ENCODE assay signal across 8 cellular contexts in the genomic region with DNA sequence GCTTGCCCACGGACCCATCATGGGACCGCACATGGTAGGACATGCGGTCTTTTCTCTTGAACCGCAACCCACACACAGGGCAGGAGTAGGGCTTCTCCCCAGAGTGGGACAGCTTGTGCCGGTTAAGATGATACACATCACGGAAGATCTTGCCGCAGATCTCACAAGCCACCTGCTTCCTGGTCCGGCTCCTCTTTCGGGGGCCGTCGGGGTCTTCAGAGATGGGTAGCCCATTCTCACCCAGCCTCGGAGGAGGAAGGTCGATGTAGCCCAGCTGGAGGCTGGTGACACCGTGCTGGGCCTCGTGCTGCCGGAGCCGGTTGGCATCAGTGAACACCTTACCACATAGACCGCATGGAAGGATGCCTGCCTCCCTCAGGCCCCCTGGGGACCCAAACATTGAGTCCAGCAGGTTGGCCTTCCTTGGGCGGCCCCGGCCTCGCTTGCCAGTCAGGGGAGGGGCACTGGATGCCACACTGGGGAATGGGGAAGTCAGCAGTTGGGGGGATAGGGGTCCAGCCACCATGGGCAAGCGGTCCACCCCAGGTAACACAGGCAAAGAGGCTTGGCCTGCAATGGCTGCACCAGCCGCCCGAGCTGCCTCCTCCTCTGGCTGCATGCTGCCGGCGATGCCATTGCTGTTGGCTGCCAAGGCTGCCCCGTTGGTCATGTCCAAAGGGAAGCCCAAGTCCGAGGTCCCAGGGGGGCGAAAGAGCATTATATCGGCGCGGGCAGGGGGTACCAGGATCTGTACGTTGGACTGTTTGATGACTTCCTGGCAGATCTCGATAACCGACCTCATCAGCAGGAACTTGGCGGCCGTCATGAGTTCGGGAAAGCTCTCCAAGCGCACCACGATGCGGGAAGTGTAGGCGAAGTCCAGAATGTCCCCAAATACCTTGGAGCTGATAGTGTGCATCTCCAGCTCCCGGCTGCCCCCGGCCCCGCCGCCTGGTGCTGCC. TPM values are rescaled to one million over a fixed set of nuclear protein-coding genes. Genes with fewer than 3 reads are reported as not detected.
DNase-seq lines count a peak whose midpoint lies in the region; ATAC-seq and TF ChIP-seq lines count a peak whose summit lies in the region.

No MANE protein-coding gene starts in this region.

- H3K36me3 ChIP-seq in IMR-90 (ENCODE audit: control insufficient read depth, insufficient read depth, low read length) = peaks cover 41% of the 10 kb centered on the region
- H3K36me3 ChIP-seq in osteoblast (ENCODE audit: insufficient read depth, low read length) = peaks cover 21% of the 10 kb centered on the region

- peak overlapping the region; percentile 87; the same call in 1 of the 2 replicates for H3K23ac ChIP-seq in IMR-90 (ENCODE audit: low read depth, low read length)

- no peak overlapping the region for H3K56ac ChIP-seq in IMR-90 (ENCODE audit: extremely low read depth, insufficient read depth, low read length)

- H3K4me2 ChIP-seq in IMR-90 (ENCODE audit: low read depth, low read length) = peak overlapping the region; percentile 95
- H3K4me2 ChIP-seq in osteoblast (ENCODE audit: insufficient read depth, low read length) = peak overlapping the region; percentile 86

- peaks cover 8% of the 10 kb centered on the region for H3K79me2 ChIP-seq in osteoblast (ENCODE audit: insufficient read depth, low read length)

- ATAC-seq in IMR-90 (ENCODE audit: low read depth) (no peak), GM21619 (IDR thresholded peaks at IDR 0.05; ENCODE audit: unreplicated experiment) (no peak)

- dilution Hi-C loops in IMR-90 (cut with HindIII; ENCODE audit: low sequenced_read_pairs, unreplicated experiment) = no loop called here

- H4K20me1 ChIP-seq in IMR-90 (ENCODE audit: insufficient read depth, low read length) (peaks cover 53% of the 10 kb centered on the region), osteoblast (ENCODE audit: insufficient read depth, low read length) (peaks cover 36% of the 10 kb centered on the region)

- in situ Hi-C loops in IMR-90 (cut with MboI; ENCODE audit: low sequenced_read_pairs) = loop anchor here (5.0 to 10.0 kb wide), 2 partner anchors 53 to 60 kb away; partner anchors contain the start of gene DRG1

- BruUV-seq in IMR-90 (replicated peaks; lab: Mats Ljungman, UMichigan) = TSS peak; percentile 42

- TF ChIP-seq RAD21 in IMR-90 (IDR thresholded peaks at IDR 0.05; ENCODE audit: low read length) = no peak

- DNase-seq in AG10803 (ENCODE audit: low read depth) (peak; percentile 39), IMR-90 (peak; percentile 57), activated T-cell treated with anti-CD3 and anti-CD28 coated beads for 48 hours (ENCODE audit: low read depth) (peak; percentile 21), fibroblast of mammary gland (ENCODE audit: low read depth) (peak; percentile 48), osteoblast (ENCODE audit: insufficient read length, low spot score, missing footprints) (peak; percentile 70), NCI-H187 (lab: John Stamatoyannopoulos, UW) (no peak), RPMI8226 (no peak)

- H3K9me1 ChIP-seq in IMR-90 (ENCODE audit: insufficient read depth, low read length) = peaks cover 28% of the 10 kb centered on the region

- H4K5ac ChIP-seq in IMR-90 (ENCODE audit: low read depth, low read length) = no peak overlapping the region

- H3K9me3 ChIP-seq in IMR-90 (ENCODE audit: control insufficient read depth, insufficient read depth, low read length) (no peaks in the 10 kb centered on the region), osteoblast (ENCODE audit: low read depth, low read length) (no peaks in the 10 kb centered on the region)

- H4K91ac ChIP-seq in IMR-90 (ENCODE audit: insufficient read depth, low read depth, low read length) = peak overlapping the region; percentile 47; the same call in 1 of the 2 replicates

- H2BK120ac ChIP-seq in IMR-90 (ENCODE audit: low read depth, low read length) = no peak overlapping the region

- no peak for TF ChIP-seq POLR2A in IMR-90 (IDR thresholded peaks at IDR 0.05; ENCODE audit: low read depth, low read length)

- H3K4ac ChIP-seq in IMR-90 (ENCODE audit: low read depth, low read length) = peak overlapping the region; percentile 60

- H2BK20ac ChIP-seq in IMR-90 (ENCODE audit: low read depth, low read length) = no peak overlapping the region

- no peaks in the 10 kb centered on the region for H3K27me3 ChIP-seq in IMR-90 (ENCODE audit: control insufficient read depth, insufficient read depth, low read length)
- H3K27me3 ChIP-seq in osteoblast (ENCODE audit: insufficient read depth, low read length) = no peaks in the 10 kb centered on the region

- intact Hi-C loops in IMR-90 (cut with micrococcal nuclease) = loop anchor here (2.0 to 5.0 kb wide), 2 partner anchors 52 to 288 kb away; partner anchors contain the start of gene PIK3IP1

- CTCF ChIA-PET in IMR-90 (lab: Yijun Ruan, JAX) = interaction anchor here (1.1 kb wide), 1 partner anchor 31 kb away, joined by 4 read pairs; no protein-coding TSS in a partner anchor

- H2BK15ac ChIP-seq in IMR-90 (ENCODE audit: low read depth, low read length) = no peak overlapping the region; the same call in 2 of the 3 replicates

- H3K4me1 ChIP-seq in IMR-90 (ENCODE audit: control insufficient read depth, insufficient read depth, low read length) = peaks cover 27% of the 10 kb centered on the region
- peaks cover 18% of the 10 kb centered on the region for H3K4me1 ChIP-seq in osteoblast (ENCODE audit: insufficient read depth, low read length)

- H2AK9ac ChIP-seq in IMR-90 (replicated peaks; ENCODE audit: low read depth, low read length, poor library complexity) = peak overlapping the region; percentile 92

- H3K18ac ChIP-seq in IMR-90 (ENCODE audit: low read depth, low read length) = no peak overlapping the region

- WGBS in IMR-90 (ENCODE audit: extremely low coverage in 2 of 2, insufficient read length in 1 of 2), 2 experiments = 46% methylated on average over 22 of the region's 46 CpGs; no CpG with 5 or more reads in 1 of the 2 experiments

- H3K27ac ChIP-seq in IMR-90 (ENCODE audit: insufficient read depth, low read length) (no peak overlapping the region), osteoblast (ENCODE audit: low read depth, low read length) (no peak overlapping the region)

- H3K14ac ChIP-seq in IMR-90 (replicated peaks; ENCODE audit: low read depth, low read length) = peak overlapping the region; percentile 29

- no peak for TF ChIP-seq CTCF in AG10803 (conservative IDR thresholded peaks at IDR 0.05; ENCODE audit: low read length)
- no peak for TF ChIP-seq CTCF in IMR-90 (conservative IDR thresholded peaks at IDR 0.05; ENCODE audit: low read depth, low read length)
- TF ChIP-seq CTCF in fibroblast of mammary gland (conservative IDR thresholded peaks at IDR 0.05; ENCODE audit: control insufficient read depth, insufficient read depth, low read depth, low read length) = no peak
- no peak for TF ChIP-seq CTCF in osteoblast (IDR thresholded peaks at IDR 0.05; ENCODE audit: extremely low read depth, low read depth, low read length)

- H2AK5ac ChIP-seq in IMR-90 (ENCODE audit: low read depth, low read length) = peak overlapping the region; percentile 60

- H2BK5ac ChIP-seq in IMR-90 (ENCODE audit: low read depth, low read length, poor library complexity, severe bottlenecking) = no peak overlapping the region

- peak overlapping the region; percentile 67; the same call in 1 of the 2 replicates for H3K9ac ChIP-seq in IMR-90 (ENCODE audit: low read depth, low read length)

- POLR2A ChIA-PET in IMR-90 (lab: Charles Lee; ENCODE audit: unreplicated experiment) = no interaction called here

- H4K8ac ChIP-seq in IMR-90 (ENCODE audit: low read depth in 2 of 2, low read length in 2 of 2) = no peak overlapping the region; a peak in 1 of 4 replicates

- H2AFZ ChIP-seq in IMR-90 (replicated peaks; ENCODE audit: low read length, poor library complexity) (peak overlapping the region; percentile 84), osteoblast (ENCODE audit: low read length) (peak overlapping the region; percentile 29)

- H3K4me3 ChIP-seq in AG10803 (ENCODE audit: low read length) = peak overlapping the region; percentile 67
- peak overlapping the region; percentile 56 for H3K4me3 ChIP-seq in IMR-90 (ENCODE audit: insufficient read depth, low read depth, low read length)
- peak overlapping the region; percentile 55 for H3K4me3 ChIP-seq in fibroblast of mammary gland (ENCODE audit: control insufficient read depth, low read depth, low read length)
- H3K4me3 ChIP-seq in osteoblast (ENCODE audit: insufficient read depth, low read length) = peak overlapping the region; percentile 77

- H3K79me1 ChIP-seq in IMR-90 (ENCODE audit: low read depth in 1 of 2, low read length in 2 of 2) = peaks cover 20 to 71% of the 10 kb centered on the region in 2 experiments; a peak in 3 of 4 replicates

TF ChIP-seq in IMR-90, 13 proteins besides CTCF, POLR2A, EP300 and RAD21:
- TF ChIP-seq, protein P1, sequence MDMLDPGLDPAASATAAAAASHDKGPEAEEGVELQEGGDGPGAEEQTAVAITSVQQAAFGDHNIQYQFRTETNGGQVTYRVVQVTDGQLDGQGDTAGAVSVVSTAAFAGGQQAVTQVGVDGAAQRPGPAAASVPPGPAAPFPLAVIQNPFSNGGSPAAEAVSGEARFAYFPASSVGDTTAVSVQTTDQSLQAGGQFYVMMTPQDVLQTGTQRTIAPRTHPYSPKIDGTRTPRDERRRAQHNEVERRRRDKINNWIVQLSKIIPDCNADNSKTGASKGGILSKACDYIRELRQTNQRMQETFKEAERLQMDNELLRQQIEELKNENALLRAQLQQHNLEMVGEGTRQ (IDR thresholded peaks at IDR 0.05; ENCODE audit: low read depth, low read length) = no peak

RNA-seq across cellular contexts. Expression of gene PATZ1, which starts 1.5 kb away (rescaled TPM):
- total RNA-seq in IMR-90 (2012; rRNA removed) (6.4 and 6.5 TPM in 2 replicates), osteoblast (13.8 and 15.2 TPM in 2 replicates)
- polyA plus RNA-seq in IMR-90 (2012; rRNA removed) = 9.2 and 10.5 TPM in 2 replicates
- 6.3 and 9.1 TPM in 2 replicates for polyA plus RNA-seq in IMR-90 (2012; cell fraction: cytosol; rRNA removed)
- polyA plus RNA-seq in IMR-90 (2012; cell fraction: nucleus; rRNA removed; ENCODE audit: low replicate concordance) = 10.8 and 17.0 TPM in 2 replicates

RNA-seq across cellular contexts. Expression of gene PIK3IP1, which starts 52.4 kb away (rescaled TPM):
- total RNA-seq in IMR-90 (2012; rRNA removed) = 12.9 and 13.3 TPM in 2 replicates
- 16.8 and 17.6 TPM in 2 replicates for polyA plus RNA-seq in IMR-90 (2012; rRNA removed)
- 15.1 and 28.9 TPM in 2 replicates for polyA plus RNA-seq in IMR-90 (2012; cell fraction: cytosol; rRNA removed)
- 18.3 and 21.2 TPM in 2 replicates for polyA plus RNA-seq in IMR-90 (2012; cell fraction: nucleus; rRNA removed; ENCODE audit: low replicate concordance)
- total RNA-seq in osteoblast = 31.5 and 40.1 TPM in 2 replicates

RNA-seq across cellular contexts. Expression of gene DRG1, which starts 54.8 kb away (rescaled TPM):
- total RNA-seq in IMR-90 (2012; rRNA removed) = 141 and 156 TPM in 2 replicates
- 52.7 and 54.8 TPM in 2 replicates for polyA plus RNA-seq in IMR-90 (2012; rRNA removed)
- polyA plus RNA-seq in IMR-90 (2012; cell fraction: cytosol; rRNA removed) = 19.3 and 25.3 TPM in 2 replicates
- 7.0 and 33.3 TPM in 2 replicates for polyA plus RNA-seq in IMR-90 (2012; cell fraction: nucleus; rRNA removed; ENCODE audit: low replicate concordance)
- total RNA-seq in osteoblast = 68.0 and 71.0 TPM in 2 replicates

Comparison
In these comparisons a context has a peak if more than half of its experiments do, and no peak if none do; other contexts are left out.
1. DNase-seq: peak in AG10803 (single experiment), IMR-90 (single experiment), activated T-cell treated with anti-CD3 and anti-CD28 coated beads for 48 hours (single experiment), fibroblast of mammary gland (single experiment) and osteoblast (single experiment); none in NCI-H187 (0 of 2) and RPMI8226 (single experiment).
2. Peak in every context shown above with its lines, with median percentiles within 50 percentile points of each other: H3K4me3 ChIP-seq.